ENCODE assay signal across 8 cellular contexts in genomic region chr14:106257569-106257994, GRCh38.
DNase-seq lines count a peak whose midpoint lies in the region; TF ChIP-seq lines count a peak whose summit lies in the region.
"Not testable (repeated sequence)": the region's sequence is repeated elsewhere in the genome, so short reads cannot be mapped to it uniquely, and the experiment has no call there.

No MANE protein-coding gene starts in this region.

- CTCF ChIA-PET in activated CD4-positive, alpha-beta memory T cell treated with anti-CD3 and anti-CD28 coated beads for 36 hours (lab: Charles Lee): interaction anchor here (0.6 to 3.2 kb wide), 26 partner anchors 8 to 243 kb away, joined by 3 to 27 read pairs (median 5); no protein-coding TSS in a partner anchor

- H3K36me3 Mint-ChIP-seq in activated CD4-positive, alpha-beta memory T cell treated with anti-CD3 and anti-CD28 coated beads for 36 hours; type B pancreatic cell: not testable (repeated sequence)

- H3K27me3 ChIP-seq in SJSA1 (replicated peaks): not testable (repeated sequence)

- intact Hi-C loops in activated CD4-positive, alpha-beta memory T cell treated with anti-CD3 and anti-CD28 coated beads for 36 hours (cut with micrococcal nuclease): not testable (repeated sequence)

- H3K27ac ChIP-seq in SJSA1: not testable (repeated sequence)

- not testable (repeated sequence) for H3K9me3 Mint-ChIP-seq in activated CD4-positive, alpha-beta memory T cell treated with anti-CD3 and anti-CD28 coated beads for 36 hours; type B pancreatic cell

- H3K9me3 ChIP-seq in SJSA1 (replicated peaks): not testable (repeated sequence)

- TF ChIP-seq CTCF in GM12865 (IDR thresholded peaks at IDR 0.05; ENCODE audit: insufficient read depth, low read depth, low read length, missing control alignments) (peak; percentile 67), type B pancreatic cell (conservative IDR thresholded peaks at IDR 0.05) (peak; percentile 19)

- H3K4me1 Mint-ChIP-seq in activated CD4-positive, alpha-beta memory T cell treated with anti-CD3 and anti-CD28 coated beads for 36 hours (ENCODE audit: low read depth); type B pancreatic cell (ENCODE audit: unreplicated experiment): not testable (repeated sequence)

- H3K27ac Mint-ChIP-seq in activated CD4-positive, alpha-beta memory T cell treated with anti-CD3 and anti-CD28 coated beads for 36 hours; type B pancreatic cell: not testable (repeated sequence)

- not testable (repeated sequence) for H3K4me3 Mint-ChIP-seq in activated CD4-positive, alpha-beta memory T cell treated with anti-CD3 and anti-CD28 coated beads for 36 hours; type B pancreatic cell

- POLR2A ChIA-PET in activated CD4-positive, alpha-beta memory T cell treated with anti-CD3 and anti-CD28 coated beads for 36 hours (lab: Charles Lee): not testable (repeated sequence)

- DNase-seq in GM12865 (ENCODE audit: low read depth): peak; percentile 18
- DNase-seq in NCI-H1105 treated with DMSO at 0.1 percent for 48 hours (lab: John Stamatoyannopoulos, UW): peak; percentile 41
- peak; percentile 8 to 58 for DNase-seq in SJSA1 (ENCODE audit: low read depth in 1 of 2, low spot score in 2 of 2)
- peak; percentile 81 for DNase-seq in activated CD4-positive, alpha-beta memory T cell treated with anti-CD3 and anti-CD28 coated beads for 36 hours
- DNase-seq in activated naive CD8-positive, alpha-beta T cell treated with anti-CD3 and anti-CD28 coated beads, Interleukin-2, amount 50 U/mL, for 16 hours (ENCODE audit: low read depth, low spot score): peak; percentile 43
- DNase-seq in kidney tubule cell (ENCODE audit: low spot score): peak; percentile 53
- DNase-seq in stimulated activated CD4-positive, alpha-beta T cell treated with anti-CD3 and anti-CD28 coated beads, Interleukin-1b, Interleukin-23, amount 100 ng/mL, for 24 hours (ENCODE audit: low read depth in 4 of 4, low spot score in 1 of 4): peak; percentile 65 to 81 (median 69)
- DNase-seq in type B pancreatic cell (ENCODE audit: extremely low spot score, unreplicated experiment): not testable (repeated sequence)

- H3K27me3 Mint-ChIP-seq in activated CD4-positive, alpha-beta memory T cell treated with anti-CD3 and anti-CD28 coated beads for 36 hours: peaks cover 29% of the 10 kb centered on the region
- not testable (repeated sequence) for H3K27me3 Mint-ChIP-seq in type B pancreatic cell

- H3K4me3 ChIP-seq in GM12865 (ENCODE audit: low read depth, low read length); SJSA1: not testable (repeated sequence)

- H3K4me1 ChIP-seq in SJSA1 (replicated peaks): not testable (repeated sequence)

- H3K36me3 ChIP-seq in SJSA1: not testable (repeated sequence)
